8 cellular contexts compared by ENCODE assay signal in the genomic region with DNA sequence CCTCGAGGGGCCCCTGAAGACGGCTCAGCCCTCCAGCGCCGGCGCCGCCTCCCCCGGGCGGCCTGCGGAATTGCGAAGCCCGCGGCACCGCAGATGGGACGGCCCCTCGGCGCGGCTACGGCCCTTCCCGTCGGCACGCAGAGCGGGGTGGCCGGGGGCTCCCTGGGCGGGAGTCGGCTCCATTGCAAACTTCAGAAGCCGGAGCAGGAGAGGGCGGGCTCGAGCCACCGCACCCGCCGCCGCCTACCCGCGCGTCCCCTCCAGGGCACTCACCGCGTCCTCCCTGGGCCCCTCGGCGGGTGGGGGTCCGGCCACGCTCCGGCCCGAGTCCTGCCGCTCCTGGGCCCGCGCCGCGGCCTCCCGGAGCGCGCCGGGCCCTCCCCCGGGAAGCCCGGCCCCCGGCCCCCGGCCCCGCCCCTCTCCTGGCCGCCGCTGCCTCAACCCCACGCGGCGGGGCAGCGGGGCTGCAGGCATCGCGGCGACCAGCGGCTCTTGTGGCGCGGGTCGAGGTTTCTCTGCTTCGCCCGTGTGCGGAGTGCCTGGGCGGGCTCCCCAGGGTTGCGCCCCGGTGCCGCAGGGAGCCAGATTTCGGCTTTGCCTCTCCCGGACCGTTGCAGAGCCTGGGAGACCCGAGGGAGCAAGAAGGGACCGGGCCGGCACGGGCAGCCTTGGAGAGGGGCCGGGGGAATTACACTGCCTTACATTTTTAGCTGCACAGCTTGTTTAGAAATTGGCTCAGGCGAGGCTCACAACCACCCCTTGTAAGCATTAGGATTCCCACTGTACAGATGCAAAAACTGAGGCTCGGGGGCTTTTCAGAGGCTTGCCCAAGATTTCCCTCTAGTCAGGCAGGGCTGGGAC. TPM values are rescaled to one million over a fixed set of nuclear protein-coding genes. Genes with fewer than 3 reads are reported as not detected.
DNase-seq lines count a peak whose midpoint lies in the region; ATAC-seq and TF ChIP-seq lines count a peak whose summit lies in the region.

A gene (minus strand): TSS at position 359 of the 861 bp plus-strand sequence. CDS start 3,707 bp downstream, outside the sequence.

- no peaks in the 10 kb centered on the region for H3K9me3 Mint-ChIP-seq in HFFc6

- no peaks in the 10 kb centered on the region for H3K9me3 ChIP-seq in RWPE2 (ENCODE audit: severe bottlenecking)
- H3K9me3 ChIP-seq in right atrium auricular region: no peaks in the 10 kb centered on the region

- H3K36me3 ChIP-seq in RWPE2 (ENCODE audit: low read depth): 0 out of 2 replicates have a peak, but pooled peaks cover 3% of the 10 kb centered on the region
- no peaks in the 10 kb centered on the region for H3K36me3 ChIP-seq in right atrium auricular region
- H3K36me3 ChIP-seq in rectal smooth muscle tissue (ENCODE audit: control insufficient read depth, insufficient read depth, low read length): no peaks in the 10 kb centered on the region

- TF ChIP-seq CTCF in HFFc6 (IDR thresholded peaks at IDR 0.05): peak; percentile 19; the same call in 1 of the 2 replicates
- no peak for TF ChIP-seq CTCF in RWPE2 (IDR thresholded peaks at IDR 0.05; ENCODE audit: poor library complexity, severe bottlenecking)
- TF ChIP-seq CTCF in astrocyte of the cerebellum (IDR thresholded peaks at IDR 0.05; ENCODE audit: low read depth, low read length, missing control alignments): no peak
- TF ChIP-seq CTCF in right atrium auricular region (IDR thresholded peaks at IDR 0.05): no peak

- in situ Hi-C loops in astrocyte of the cerebellum (cut with HindIII; ENCODE audit: low sequenced_read_pairs): no loop called here

- H3K27ac ChIP-seq in RWPE2 (ENCODE audit: poor library complexity, severe bottlenecking) (peak within 1 kb of the TSS; percentile 91), right atrium auricular region (peak within 1 kb of the TSS; percentile 93 to 99), rectal smooth muscle tissue (ENCODE audit: low read depth, low read length) (peak within 1 kb of the TSS; percentile 97)

- H3K4me3 ChIP-seq in RWPE2 (ENCODE audit: severe bottlenecking): peak within 1 kb of the TSS; percentile 54
- H3K4me3 ChIP-seq in astrocyte of the cerebellum (ENCODE audit: low read depth, low read length): peak within 1 kb of the TSS; percentile 62
- peak within 1 kb of the TSS; percentile 70 for H3K4me3 ChIP-seq in right atrium auricular region
- H3K4me3 ChIP-seq in rectal smooth muscle tissue (ENCODE audit: low read length): peak within 1 kb of the TSS; percentile 68

- H3K27ac Mint-ChIP-seq in HFFc6: peak within 1 kb of the TSS; percentile 71

- peak; percentile 36 for ATAC-seq in RWPE2 (ENCODE audit: low read depth)

- no peaks in the 10 kb centered on the region for H3K27me3 ChIP-seq in RWPE2 (ENCODE audit: insufficient read depth, poor library complexity, severe bottlenecking)
- H3K27me3 ChIP-seq in right atrium auricular region: no peaks in the 10 kb centered on the region
- peaks cover 5% of the 10 kb centered on the region for H3K27me3 ChIP-seq in rectal smooth muscle tissue (ENCODE audit: control insufficient read depth, insufficient read depth, low read length)

- H3K9ac ChIP-seq in rectal smooth muscle tissue (ENCODE audit: low read length): peak within 1 kb of the TSS; percentile 35

- H3K36me3 Mint-ChIP-seq in HFFc6 (ENCODE audit: low read depth): no peaks in the 10 kb centered on the region

- H3K4me1 ChIP-seq in RWPE2 (ENCODE audit: insufficient read depth, poor library complexity, severe bottlenecking): peaks cover 15% of the 10 kb centered on the region
- H3K4me1 ChIP-seq in right atrium auricular region: peaks cover 0 to 71% of the 10 kb centered on the region in 2 donors
- peaks cover 25% of the 10 kb centered on the region for H3K4me1 ChIP-seq in rectal smooth muscle tissue (ENCODE audit: control insufficient read depth, insufficient read depth, low read length)

- peaks cover 30% of the 10 kb centered on the region for H3K4me1 Mint-ChIP-seq in HFFc6 (ENCODE audit: low read depth)

- H3K4me3 Mint-ChIP-seq in HFFc6: peak within 1 kb of the TSS; percentile 84

- peaks cover 4% of the 10 kb centered on the region; the same call in 1 of the 2 replicates for H3K27me3 Mint-ChIP-seq in HFFc6 (ENCODE audit: insufficient read depth)

- DNase-seq in EL (peak; percentile 67), HFFc6 (no peak), RWPE2 (ENCODE audit: low spot score) (peak; percentile 51), astrocyte of the cerebellum (ENCODE audit: low read depth) (no peak), right atrium auricular region (ENCODE audit: low spot score) (no peak), dedifferentiated amniotic fluid mesenchymal stem cell (ENCODE audit: extremely low spot score) (no peak), NCI-H1694 treated with DMSO at 0.1 percent for 48 hours (lab: John Stamatoyannopoulos, UW) (no peak)

RNA-seq across cellular contexts. Expression of the gene that starts here (rescaled TPM):
- total RNA-seq in HFFc6 (2021; fragmentation: NEBNext Ultra II Directional; extraction: Animal tissue kit (Norgen Biotek cat#: 25700)): 10 to 100 TPM; 10.3 to 30.9 (median 22.1) TPM
- 100 to 1,000 TPM; 107 to 186 TPM for total RNA-seq in right atrium auricular region

Comparison
In these comparisons a context has a peak if more than half of its experiments do, and no peak if none do; other contexts are left out.
1. DNase-seq: peak in EL (single experiment) and RWPE2 (single experiment); none in HFFc6 (single experiment), astrocyte of the cerebellum (single experiment), right atrium auricular region (single experiment), dedifferentiated amniotic fluid mesenchymal stem cell (single experiment) and NCI-H1694 treated with DMSO at 0.1 percent for 48 hours (single experiment).
2. Peak in every context shown above with its lines, with median percentiles within 50 percentile points of each other: H3K27ac ChIP-seq and H3K4me3 ChIP-seq.